Comparison of ENCODE assay signal across 8 cellular contexts in genomic region chr2:186589733-186590537, GRCh38. TPM values are rescaled to one million over a fixed set of nuclear protein-coding genes. Genes with fewer than 3 reads are reported as not detected.
DNase-seq lines count a peak whose midpoint lies in the region; ATAC-seq and TF ChIP-seq lines count a peak whose summit lies in the region.

Gene ITGAV, plus strand, starts transcription at chr2:186590056. Its CDS starts 283 bp downstream, at chr2:186590339.

- peak; percentile 94 for ATAC-seq in GM21576 (IDR thresholded peaks at IDR 0.05; ENCODE audit: unreplicated experiment)
- ATAC-seq in natural killer cell treated with Interleukin-12 subunit alpha and Interleukin-12 subunit beta and Interleukin-15 and Interleukin-18, amount 100 ng/mL, for 72 hours = peak; percentile 98 to 99

- peak; percentile 60 for DNase-seq in DMS79 treated with DMSO at 0.1 percent for 48 hours (lab: John Stamatoyannopoulos, UW)
- DNase-seq in RPMI8226 = peak; percentile 94
- DNase-seq in activated T-helper 9 cell treated with anti-CD3 and anti-CD28 coated beads, Interleukin-2, amount 50 U/mL, for 16 hours (ENCODE audit: low read depth) = peak; percentile 74
- DNase-seq in fibroblast of pulmonary artery (ENCODE audit: low read depth) = peak; percentile 95
- DNase-seq in natural killer cell treated with Interleukin-12 subunit alpha and Interleukin-12 subunit beta and Interleukin-15 and Interleukin-18, amount 100 ng/mL, for 72 hours (ENCODE audit: low spot score) = peak; percentile 93
- peak; percentile 81 for DNase-seq in stimulated activated naive CD4-positive, alpha-beta T cell treated with Interleukin-2 at 50 U/mL for 16 hours (lab: John Stamatoyannopoulos, UW)

- H3K4me1 Mint-ChIP-seq in natural killer cell treated with Interleukin-12 subunit alpha and Interleukin-12 subunit beta and Interleukin-15 and Interleukin-18, amount 100 ng/mL, for 72 hours (ENCODE audit: low read depth in 2 of 2) = peaks cover 19 to 25% of the 10 kb centered on the region in 2 donors

- TF ChIP-seq EP300 in Ishikawa (IDR thresholded peaks at IDR 0.05; ENCODE audit: borderline replicate concordance) = peak; percentile 42; the same call in 1 of the 2 replicates

- peak within 1 kb of the TSS; percentile 74 for H3K4me3 ChIP-seq in fibroblast of pulmonary artery (replicated peaks; ENCODE audit: low read depth, low read length)

- no peaks in the 10 kb centered on the region for H3K36me3 Mint-ChIP-seq in natural killer cell treated with Interleukin-12 subunit alpha and Interleukin-12 subunit beta and Interleukin-15 and Interleukin-18, amount 100 ng/mL, for 72 hours

- TF ChIP-seq RAD21 in Ishikawa (IDR thresholded peaks at IDR 0.05; ENCODE audit: low read depth) = no peak

- H3K27me3 Mint-ChIP-seq in natural killer cell treated with Interleukin-12 subunit alpha and Interleukin-12 subunit beta and Interleukin-15 and Interleukin-18, amount 100 ng/mL, for 72 hours = peaks cover 3 to 8% of the 10 kb centered on the region in 2 donors

- TF ChIP-seq CTCF in fibroblast of pulmonary artery (IDR thresholded peaks at IDR 0.05; ENCODE audit: low read length, missing control alignments) = no peak

- no peaks in the 10 kb centered on the region for H3K9me3 Mint-ChIP-seq in natural killer cell treated with Interleukin-12 subunit alpha and Interleukin-12 subunit beta and Interleukin-15 and Interleukin-18, amount 100 ng/mL, for 72 hours

- peak within 1 kb of the TSS; percentile 79 to 81 for H3K27ac Mint-ChIP-seq in natural killer cell treated with Interleukin-12 subunit alpha and Interleukin-12 subunit beta and Interleukin-15 and Interleukin-18, amount 100 ng/mL, for 72 hours

- peak within 1 kb of the TSS; percentile 94 for H3K4me3 Mint-ChIP-seq in natural killer cell treated with Interleukin-12 subunit alpha and Interleukin-12 subunit beta and Interleukin-15 and Interleukin-18, amount 100 ng/mL, for 72 hours

TF ChIP-seq in Ishikawa, 13 proteins besides CTCF, POLR2A, EP300 and RAD21:
- TF ChIP-seq CEBPB (IDR thresholded peaks at IDR 0.05) (no peak), ZBTB7A (IDR thresholded peaks at IDR 0.05; ENCODE audit: low read depth) (no peak), FOXM1 (IDR thresholded peaks at IDR 0.05; ENCODE audit: borderline replicate concordance, low read depth) (no peak), MAX (IDR thresholded peaks at IDR 0.05) (peak; percentile 59), TAF1 (IDR thresholded peaks at IDR 0.05; ENCODE audit: low read depth) (peak; percentile 85), TCF12 (IDR thresholded peaks at IDR 0.05; ENCODE audit: low read depth) (peak; percentile 53), YY1 (IDR thresholded peaks at IDR 0.05; ENCODE audit: low read depth) (0 out of 2 replicates have a peak, but pooled peaks have one; percentile 30), TEAD4 (IDR thresholded peaks at IDR 0.05) (no peak)
TF ChIP-seq in Ishikawa: peak in this region for 4.

RNA-seq across cellular contexts. Expression of gene ITGAV, which starts in this region (rescaled TPM):
- total RNA-seq in natural killer cell treated with Interleukin-12 subunit alpha and Interleukin-12 subunit beta and Interleukin-15 and Interleukin-18, amount 100 ng/mL, for 72 hours = 10 to 100 TPM; 11.3 to 17.4 TPM

Comparison
In these comparisons a context has a peak if more than half of its experiments do, and no peak if none do; other contexts are left out.
1. Peak in every context shown above with its lines: DNase-seq, ATAC-seq and H3K4me3 ChIP-seq.